In the genomic region with DNA sequence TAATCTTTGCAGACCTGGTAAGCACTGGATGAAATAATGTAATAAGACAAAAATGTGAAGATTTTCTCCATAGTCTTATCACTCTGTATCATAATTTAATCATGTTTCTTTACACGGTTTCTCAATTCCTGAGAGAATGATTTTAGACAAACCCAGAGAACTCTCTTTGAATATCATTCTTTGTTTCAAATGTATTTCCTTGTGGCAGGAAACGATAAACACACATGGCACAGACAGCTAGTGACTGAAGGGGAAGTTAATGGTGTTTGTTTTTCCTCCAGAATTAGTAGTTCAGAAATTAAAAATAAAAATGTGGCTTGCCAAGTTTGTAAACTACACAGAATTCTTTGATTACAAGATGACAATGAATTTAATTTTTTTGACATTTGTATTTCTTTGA, we compare ENCODE assay signal across 19 cellular contexts.
"Had no signal": no experiment of that assay in that cellular context is flagged by ENCODE, and none has a peak within 500 bp of the region (broad histone marks: within the 10 kb centered on the region; RNA-seq: fewer than 3 reads in every experiment).

No MANE protein-coding gene starts in this region.

- FAIRE-seq: TTC549 had no signal

- DNase-seq: activated CD4-positive, alpha-beta T cell treated with anti-CD3 and anti-CD28 coated beads for 48 hours; activated CD4-positive, CD25-positive, alpha-beta regulatory T cell; activated CD8-positive, alpha-beta T cell treated with anti-CD3 and anti-CD28 coated beads, Interleukin-2, amount 10 ng/mL, durations not matched to agents 7 days and 5 days; activated naive CD4-positive, alpha-beta T cell treated with Interleukin-2 at 50 U/mL for 16 hours; activated T-cell treated with anti-CD3 and anti-CD28 coated beads, Interleukin-2, amount 50 U/mL, for 24 hours; anterior cingulate cortex; caudate nucleus; dorsolateral prefrontal cortex; foreskin keratinocyte; glutamatergic neuron; hypothalamus; kidney glomerular epithelial cell; left ventricle myocardium superior; occipital lobe; retina; stimulated activated CD8-positive, alpha-beta memory T cell treated with anti-CD3 and anti-CD28 coated beads, Interleukin-4, amount 100 ng/mL, for 48 hours; stimulated activated naive CD4-positive, alpha-beta T cell treated with Interleukin-2 at 50 U/mL for 16 hours; thyroid gland had no signal
